Comparison of ENCODE assay signal across 9 cellular contexts in the genomic region with DNA sequence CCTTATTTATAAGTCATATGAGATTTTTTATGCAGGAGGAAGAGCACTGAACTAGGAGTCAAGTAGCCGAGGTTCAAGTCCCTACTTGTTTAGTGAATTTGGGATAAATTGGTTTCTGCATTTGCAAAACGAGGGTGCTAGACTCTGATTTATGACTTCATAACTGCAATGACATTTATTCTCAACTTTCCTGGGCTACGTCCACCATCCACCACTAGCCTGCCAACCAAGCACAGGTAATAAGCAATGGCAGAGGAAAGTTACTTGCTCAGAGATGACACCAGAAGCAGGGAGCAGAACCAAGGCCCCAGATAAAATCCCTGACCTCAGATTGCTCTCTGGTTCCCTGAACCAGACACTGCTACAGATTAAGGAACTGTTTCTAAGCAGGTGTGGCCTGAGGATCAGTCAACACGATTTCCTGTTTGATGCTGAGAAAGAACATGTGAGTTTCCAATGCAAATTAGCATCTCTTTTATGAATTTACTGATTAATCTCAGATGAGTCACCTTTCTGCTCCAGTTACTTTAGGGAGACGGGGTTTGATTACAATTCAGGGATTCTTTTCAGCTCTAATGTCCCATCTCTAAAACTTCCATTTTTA. TPM values are rescaled to one million over a fixed set of nuclear protein-coding genes. Genes with fewer than 3 reads are reported as not detected.
DNase-seq lines count a peak whose midpoint lies in the region; ATAC-seq, FAIRE-seq and TF ChIP-seq lines count a peak whose summit lies in the region.
"Had no signal": no experiment of that assay in that cellular context is flagged by ENCODE, and none has a peak within 500 bp of the region (broad histone marks: within the 10 kb centered on the region; RNA-seq: fewer than 3 reads in every experiment).

No MANE protein-coding gene starts in this region.

- intact Hi-C loops in pancreas (cut with DNase I): loop anchor here in 1 of 3 donors (10.0 kb wide), 1 partner anchor 48 kb away; the partner anchor contains the start of gene PLPP3

- FAIRE-seq in pancreas (lab: Jason Lieb, UNC): no peak

- peaks cover 10 to 34% (median 12%) of the 10 kb centered on the region in 3 donors for H3K4me1 ChIP-seq in pancreas

- WGBS in pancreas, 2 donors: 50 to 51% methylated on average over 5 of the region's 5 CpGs

- H3K27ac ChIP-seq in pancreas: peak overlapping the region in 1 of 4 donors; percentile 20
- H3K27ac ChIP-seq: 22Rv1 had no signal

- H3K9me3 ChIP-seq in pancreas: no peaks in the 10 kb centered on the region

- peak; percentile 55 for DNase-seq in NCI-H2029 (lab: John Stamatoyannopoulos, UW)
- no peak for DNase-seq in NCI-H2029 treated with DMSO at 0.1 percent for 48 hours (lab: John Stamatoyannopoulos, UW)
- DNase-seq in NCI-H526 treated with DMSO at 0.1 percent for 48 hours (lab: John Stamatoyannopoulos, UW): peak; percentile 17
- no peak for DNase-seq in pancreas
- DNase-seq in NCI-H1694 (lab: John Stamatoyannopoulos, UW): no peak
- DNase-seq in occipital lobe (lab: John Stamatoyannopoulos, UW): no peak
- DNase-seq in NCI-H1092 (lab: John Stamatoyannopoulos, UW): no peak

- no peaks in the 10 kb centered on the region for H3K27me3 ChIP-seq in pancreas

- peaks cover 0 to 17% (median 0%) of the 10 kb centered on the region in 3 donors for H3K36me3 ChIP-seq in pancreas

- ATAC-seq in HG02678 (IDR thresholded peaks at IDR 0.05; ENCODE audit: unreplicated experiment): peak; percentile 66
- ATAC-seq in pancreas: peak; percentile 21 to 35 (median 26)

- H3K4me3 ChIP-seq in pancreas: no peak overlapping the region

- TF ChIP-seq CTCF in pancreas (IDR thresholded peaks at IDR 0.05): no peak

RNA-seq across cellular contexts. Expression of gene PLPP3, which starts 52.7 kb away (rescaled TPM):
- total RNA-seq in pancreas (10 to 100 TPM; 14.6 to 29.6 (median 21.8) TPM), occipital lobe (36.5 TPM)
- polyA plus RNA-seq in pancreas: 10 to 100 TPM in 1 of 2 donors, 1 to 10 TPM in 1; 5.5 to 13.7 TPM

Comparison
In these comparisons a context has a peak if more than half of its experiments do, and no peak if none do; other contexts are left out.
1. DNase-seq: peak in NCI-H2029 (single experiment) and NCI-H526 treated with DMSO at 0.1 percent for 48 hours (single experiment); none in NCI-H2029 treated with DMSO at 0.1 percent for 48 hours (single experiment), pancreas (0 of 6), NCI-H1694 (single experiment), occipital lobe (single experiment) and NCI-H1092 (single experiment).